Comparison of ENCODE assay signal across 18 cellular contexts in genomic region chr7:42189535-42189934, GRCh38. TPM values are rescaled to one million over a fixed set of nuclear protein-coding genes. Genes with fewer than 3 reads are reported as not detected.
DNase-seq lines count a peak whose midpoint lies in the region; ATAC-seq and TF ChIP-seq lines count a peak whose summit lies in the region.
"Had no signal": no experiment of that assay in that cellular context is flagged by ENCODE, and none has a peak within 500 bp of the region (broad histone marks: within the 10 kb centered on the region; RNA-seq: fewer than 3 reads in every experiment).

No MANE protein-coding gene starts in this region.

- H3K36me3 ChIP-seq in DND-41 (ENCODE audit: insufficient read depth, low read length) = no peaks in the 10 kb centered on the region
- H3K36me3 ChIP-seq in heart right ventricle = no peaks in the 10 kb centered on the region
- H3K36me3 ChIP-seq: transverse colon had no signal

- peak; percentile 33; the same call in 1 of the 3 replicates for ATAC-seq in DND-41 (ENCODE audit: insufficient read depth, low read depth)
- ATAC-seq in GM19035 (IDR thresholded peaks at IDR 0.05; ENCODE audit: unreplicated experiment) = no peak
- no peak for ATAC-seq in heart right ventricle
- ATAC-seq: left cardiac atrium, Right ventricle myocardium inferior had no signal

- H3K4me2 ChIP-seq in DND-41 (ENCODE audit: insufficient read depth, low read length) = no peak overlapping the region

- H3K4me3 ChIP-seq in DND-41 (ENCODE audit: low read depth in 1 of 2, low read length in 2 of 2) (no peak overlapping the region), fibroblast of mammary gland (ENCODE audit: control insufficient read depth, low read depth, low read length) (no peak overlapping the region), heart right ventricle (no peak overlapping the region)
- H3K4me3 ChIP-seq: transverse colon had no signal

- DNase-seq in DND-41 = no peak
- peak; percentile 30 for DNase-seq in RWPE1 (ENCODE audit: low spot score)
- DNase-seq in fibroblast of mammary gland (ENCODE audit: low read depth) = peak; percentile 58
- no peak for DNase-seq in osteocyte (ENCODE audit: extremely low spot score, unreplicated experiment)
- no peak for DNase-seq in activated CD4-positive, alpha-beta T cell treated with anti-CD3 and anti-CD28 coated beads for 48 hours
- no peak for DNase-seq in heart right ventricle
- no peak for DNase-seq in NCI-H2196 treated with DMSO at 0.1 percent for 48 hours (lab: John Stamatoyannopoulos, UW; ENCODE audit: unreplicated experiment)
- DNase-seq: activated naive CD8-positive, alpha-beta T cell treated with anti-CD3 and anti-CD28 coated beads, Interleukin-2, amount 10 ng/mL, durations not matched to agents 7 days and 5 days; caudate nucleus; left cardiac atrium; MM.1S; NCI-H1694 treated with DMSO at 0.1 percent for 48 hours; NK-92 treated with Interleukin-12 subunit alpha and Interleukin-12 subunit beta, amount 100 ng/mL, for 24 hours; T-helper 1 cell; transverse colon had no signal

- peaks cover 33% of the 10 kb centered on the region for H3K79me2 ChIP-seq in DND-41 (ENCODE audit: insufficient read depth, low read length)

- no peaks in the 10 kb centered on the region for H3K27me3 Mint-ChIP-seq in osteocyte (ENCODE audit: unreplicated experiment)
- H3K27me3 Mint-ChIP-seq: activated naive CD8-positive, alpha-beta T cell treated with anti-CD3 and anti-CD28 coated beads, Interleukin-2, amount 10 ng/mL, durations not matched to agents 7 days and 5 days; stimulated activated naive CD8-positive, alpha-beta T cell treated with anti-CD3 and anti-CD28 coated beads, Interleukin-15, Interleukin-2, amounts not matched to agents 100 ng/mL and 50 ng/mL, for 24 hours had no signal

- intact Hi-C loops in heart right ventricle (cut with DNase I) = no loop called here

- H4K20me1 ChIP-seq in DND-41 (ENCODE audit: insufficient read depth, low read length) = peaks cover 6% of the 10 kb centered on the region; the same call in 1 of the 2 replicates

- H3K9me3 ChIP-seq in DND-41 (ENCODE audit: insufficient read depth, low read length, severe bottlenecking) (no peaks in the 10 kb centered on the region), heart right ventricle (no peaks in the 10 kb centered on the region)
- H3K9me3 ChIP-seq: transverse colon had no signal

- POLR2A ChIA-PET in RWPE1 (lab: Yijun Ruan, JAX; ENCODE audit: low non-redundant PET) = no interaction called here

- TF ChIP-seq CTCF in DND-41 (IDR thresholded peaks at IDR 0.05; ENCODE audit: borderline replicate concordance, extremely low read depth, low read length, poor library complexity, severe bottlenecking) = no peak
- TF ChIP-seq CTCF in RWPE1 (conservative IDR thresholded peaks at IDR 0.05; ENCODE audit: low read depth) = no peak
- no peak for TF ChIP-seq CTCF in fibroblast of mammary gland (conservative IDR thresholded peaks at IDR 0.05; ENCODE audit: control insufficient read depth, insufficient read depth, low read depth, low read length)
- TF ChIP-seq CTCF in osteocyte (IDR thresholded peaks at IDR 0.05) = no peak
- TF ChIP-seq CTCF in heart right ventricle (IDR thresholded peaks at IDR 0.05) = no peak

- 42 to 81% methylated on average over 1 of the region's 1 CpG for WGBS in heart right ventricle, 2 donors

- H3K27ac ChIP-seq in DND-41 (ENCODE audit: low read length) (no peak overlapping the region), RWPE1 (no peak overlapping the region), heart right ventricle (no peak overlapping the region)
- H3K27ac ChIP-seq: transverse colon had no signal

- no peak overlapping the region for H3K4me3 Mint-ChIP-seq in osteocyte (ENCODE audit: unreplicated experiment)
- H3K4me3 Mint-ChIP-seq: activated naive CD8-positive, alpha-beta T cell treated with anti-CD3 and anti-CD28 coated beads, Interleukin-2, amount 10 ng/mL, durations not matched to agents 7 days and 5 days; stimulated activated naive CD8-positive, alpha-beta T cell treated with anti-CD3 and anti-CD28 coated beads, Interleukin-15, Interleukin-2, amounts not matched to agents 100 ng/mL and 50 ng/mL, for 24 hours had no signal

- H3K27me3 ChIP-seq in DND-41 (ENCODE audit: insufficient read depth, low read length, poor library complexity) (no peaks in the 10 kb centered on the region), heart right ventricle (no peaks in the 10 kb centered on the region)
- H3K27me3 ChIP-seq: transverse colon had no signal

- peaks cover 57% of the 10 kb centered on the region for H3K4me1 Mint-ChIP-seq in osteocyte (ENCODE audit: unreplicated experiment)

- no peaks in the 10 kb centered on the region for H3K9me3 Mint-ChIP-seq in osteocyte (ENCODE audit: unreplicated experiment)
- H3K9me3 Mint-ChIP-seq: activated naive CD8-positive, alpha-beta T cell treated with anti-CD3 and anti-CD28 coated beads, Interleukin-2, amount 10 ng/mL, durations not matched to agents 7 days and 5 days; stimulated activated naive CD8-positive, alpha-beta T cell treated with anti-CD3 and anti-CD28 coated beads, Interleukin-15, Interleukin-2, amounts not matched to agents 100 ng/mL and 50 ng/mL, for 24 hours had no signal

- no peak overlapping the region for H3K9ac ChIP-seq in DND-41 (ENCODE audit: low read depth, low read length)

- H2AFZ ChIP-seq in DND-41 (ENCODE audit: low read depth, low read length) = no peak overlapping the region

- CTCF ChIA-PET in RWPE1 (lab: Yijun Ruan, JAX) = no interaction called here

- peaks cover 3% of the 10 kb centered on the region for H3K36me3 Mint-ChIP-seq in osteocyte (ENCODE audit: unreplicated experiment)
- H3K36me3 Mint-ChIP-seq: activated naive CD8-positive, alpha-beta T cell treated with anti-CD3 and anti-CD28 coated beads, Interleukin-2, amount 10 ng/mL, durations not matched to agents 7 days and 5 days had no signal

- peaks cover 29% of the 10 kb centered on the region for H3K4me1 ChIP-seq in DND-41 (ENCODE audit: insufficient read depth, low read length)
- H3K4me1 ChIP-seq in heart right ventricle = peaks cover 5 to 29% (median 19%) of the 10 kb centered on the region in 9 donors

- peak overlapping the region; percentile 28 for H3K27ac Mint-ChIP-seq in osteocyte (ENCODE audit: unreplicated experiment)
- H3K27ac Mint-ChIP-seq: activated naive CD8-positive, alpha-beta T cell treated with anti-CD3 and anti-CD28 coated beads, Interleukin-2, amount 10 ng/mL, durations not matched to agents 7 days and 5 days; stimulated activated naive CD8-positive, alpha-beta T cell treated with anti-CD3 and anti-CD28 coated beads, Interleukin-15, Interleukin-2, amounts not matched to agents 100 ng/mL and 50 ng/mL, for 24 hours had no signal

RNA-seq across cellular contexts. Expression of gene GLI3, which starts 47.5 kb away (rescaled TPM):
- total RNA-seq in osteocyte (57.0 and 57.9 TPM in 2 replicates), heart right ventricle (1 to 10 TPM; 2.7 to 9.1 (median 5.5) TPM)
- polyA plus RNA-seq in heart right ventricle = under 1 TPM; 0.51 to 0.77 TPM

Comparison
In these comparisons a context has a peak if more than half of its experiments do, and no peak if none do; other contexts are left out.
1. DNase-seq: peak in RWPE1 (single experiment) and fibroblast of mammary gland (single experiment); none in DND-41 (single experiment), osteocyte (single experiment), activated CD4-positive, alpha-beta T cell treated with anti-CD3 and anti-CD28 coated beads for 48 hours (single experiment), heart right ventricle (0 of 2) and NCI-H2196 treated with DMSO at 0.1 percent for 48 hours (single experiment).